ENCODE assay signal across 1 cellular context in genomic region chr3:98514948-98515347, GRCh38.
TF ChIP-seq lines count a peak whose summit lies in the region.

No MANE protein-coding gene starts in this region.

TF ChIP-seq in GM12878, 131 proteins besides CTCF, POLR2A, EP300 and RAD21:
- TF ChIP-seq MTA3 (IDR thresholded peaks at IDR 0.05; ENCODE audit: borderline replicate concordance, low read length) (no peak), TCF3 (IDR thresholded peaks at IDR 0.05; ENCODE audit: borderline replicate concordance, insufficient read depth, low read depth, low read length) (no peak), RFX5 (IDR thresholded peaks at IDR 0.05; ENCODE audit: low read depth, low read length) (no peak), NKRF (conservative IDR thresholded peaks at IDR 0.05) (no peak), CBX5 (IDR thresholded peaks at IDR 0.05; ENCODE audit: low read depth) (no peak), IRF4 (IDR thresholded peaks at IDR 0.05; ENCODE audit: low read depth, low read length) (no peak)
